ENCODE assay signal across 1 cellular context in genomic region chr22:37624017-37624365, GRCh38.
TF ChIP-seq lines count a peak whose summit lies in the region.

No MANE protein-coding gene starts in this region.

TF ChIP-seq in WTC11, 78 proteins besides CTCF, POLR2A, EP300 and RAD21 (continued from another document):
- TF ChIP-seq ZNF532 (CRISPR knock-in tag; IDR thresholded peaks at IDR 0.05; ENCODE audit: borderline replicate concordance) (no peak), PREB (CRISPR knock-in tag; IDR thresholded peaks at IDR 0.05; ENCODE audit: borderline replicate concordance) (no peak), HMGA2 (CRISPR knock-in tag; IDR thresholded peaks at IDR 0.05) (no peak), E2F1 (CRISPR knock-in tag; IDR thresholded peaks at IDR 0.05) (no peak), RORB (CRISPR knock-in tag; IDR thresholded peaks at IDR 0.05) (no peak), ARID4B (CRISPR knock-in tag; IDR thresholded peaks at IDR 0.05; ENCODE audit: borderline replicate concordance) (no peak), ZNF138 (CRISPR knock-in tag; conservative IDR thresholded peaks at IDR 0.05) (no peak), ZNF425 (CRISPR knock-in tag; conservative IDR thresholded peaks at IDR 0.05) (no peak), STAT6 (CRISPR knock-in tag; conservative IDR thresholded peaks at IDR 0.05; ENCODE audit: low read depth) (no peak), TEAD1 (CRISPR knock-in tag; IDR thresholded peaks at IDR 0.05) (no peak)
